Comparison of ENCODE assay signal across 17 cellular contexts in the genomic region with DNA sequence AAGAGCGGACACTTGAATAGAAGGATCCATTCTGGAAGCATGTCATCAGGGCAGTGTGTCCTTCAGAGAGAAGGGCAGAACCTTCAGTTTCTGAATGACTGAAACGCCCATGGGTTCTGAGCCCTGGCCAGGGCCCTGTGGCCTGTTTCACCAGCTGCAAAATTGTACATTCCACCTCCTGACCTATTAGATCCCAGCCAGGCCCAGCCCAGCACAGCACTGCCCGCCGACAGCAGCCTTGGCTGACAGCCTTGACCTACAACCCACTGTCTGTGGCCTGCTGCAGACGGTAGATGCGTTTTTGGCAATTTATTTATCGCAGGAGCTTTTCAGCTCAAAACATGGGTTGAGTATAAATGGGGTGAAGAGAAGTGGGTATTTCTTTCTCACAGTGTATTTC. TPM values are rescaled to one million over a fixed set of nuclear protein-coding genes. Genes with fewer than 3 reads are reported as not detected.
DNase-seq lines count a peak whose midpoint lies in the region; ATAC-seq, FAIRE-seq and TF ChIP-seq lines count a peak whose summit lies in the region.
"Had no signal": no experiment of that assay in that cellular context is flagged by ENCODE, and none has a peak within 500 bp of the region (broad histone marks: within the 10 kb centered on the region; RNA-seq: fewer than 3 reads in every experiment).

No MANE protein-coding gene starts in this region.

- no peak overlapping the region for H3K4me2 ChIP-seq in K562 (ENCODE audit: insufficient read depth, low read length)
- H3K4me2 ChIP-seq in HepG2 (ENCODE audit: low read depth, low read length), result no peak overlapping the region
- H3K4me2 ChIP-seq: A549 had no signal

- TF ChIP-seq CTCF in K562 (IDR thresholded peaks at IDR 0.05 in 2 of 3, conservative IDR thresholded peaks at IDR 0.05 in 1 of 3; ENCODE audit: insufficient read depth in 2 of 3, low read depth in 1 of 3, low read length in 3 of 3) (no peak), HepG2 (CRISPR knock-in tag; IDR thresholded peaks at IDR 0.05) (no peak), spleen (IDR thresholded peaks at IDR 0.05 in 8 of 11, conservative IDR thresholded peaks at IDR 0.05 in 3 of 11) (no peak)

- no peak for DNase-seq in K562 (ENCODE audit: extremely low read depth in 1 of 4, low spot score in 3 of 4)
- no peak for DNase-seq in HepG2 (ENCODE audit: low spot score)
- DNase-seq in spleen, result peak; percentile 60
- DNase-seq in activated CD4-positive, alpha-beta T cell treated with anti-CD3 and anti-CD28 coated beads, Interleukin-2, amount 50 U/mL, for 48 hours, result no peak
- DNase-seq: CD8-positive, alpha-beta T cell; DMS153; GDM1; GOT3; HFFc6; IMR-90 had no signal

- no TSS peak for BruUV-seq in K562 (replicated peaks; lab: Mats Ljungman, UMichigan)
- no TSS peak for BruUV-seq in HepG2 (replicated peaks; lab: Mats Ljungman, UMichigan)

- TF ChIP-seq RAD21 in K562 (CRISPR knock-in tag; conservative IDR thresholded peaks at IDR 0.05 in 1 of 2, IDR thresholded peaks at IDR 0.05 in 1 of 2) (no peak), HepG2 (CRISPR knock-in tag; IDR thresholded peaks at IDR 0.05) (no peak)

- TF ChIP-seq POLR2A in K562 (conservative IDR thresholded peaks at IDR 0.05) (no peak), HepG2 (IDR thresholded peaks at IDR 0.05; ENCODE audit: insufficient read depth in 1 of 2, low read depth in 2 of 2, low read length in 2 of 2) (no peak), spleen (IDR thresholded peaks at IDR 0.05) (no peak)

- ATAC-seq in K562, result peak; percentile 33; the same call in 2 of the 3 replicates
- peak; percentile 66 for ATAC-seq in HepG2
- ATAC-seq in HG03135 (IDR thresholded peaks at IDR 0.05; ENCODE audit: unreplicated experiment), result no peak
- ATAC-seq in HG03095 (IDR thresholded peaks at IDR 0.05; ENCODE audit: unreplicated experiment), result no peak
- ATAC-seq: CD8-positive, alpha-beta T cell had no signal

- in situ Hi-C loops in K562 (cut with MboI) (no loop called here), HepG2 (cut with HindIII; ENCODE audit: extremely low pct_ligation_motif_present, low pct_unique_long_range_greater_than_20kb) (no loop called here)

- H3K9me3 ChIP-seq in K562 (replicated peaks; ENCODE audit: control insufficient read depth, insufficient read depth, low read depth, low read length) (no peaks in the 10 kb centered on the region), HepG2 (ENCODE audit: low read length) (no peaks in the 10 kb centered on the region), spleen (no peaks in the 10 kb centered on the region)
- H3K9me3 ChIP-seq: A549, HAP-1 had no signal

- POLR2A ChIA-PET in K562 (lab: Yijun Ruan, JAX), result interaction anchor here (1.2 kb wide), 1 partner anchor 15 kb away, joined by 4 read pairs; no protein-coding TSS in a partner anchor
- POLR2A ChIA-PET in HepG2 (lab: Yijun Ruan, JAX), result no interaction called here

- H3K4me3 ChIP-seq in K562 (no peak overlapping the region), HepG2 (replicated peaks in 1 of 3; ENCODE audit: insufficient read depth in 1 of 3, low read depth in 2 of 3, low read length in 3 of 3) (no peak overlapping the region), spleen (no peak overlapping the region)
- H3K4me3 ChIP-seq: A549, HAP-1 had no signal

- no peak for TF ChIP-seq EP300 in K562 (IDR thresholded peaks at IDR 0.05; ENCODE audit: low read length)
- TF ChIP-seq EP300 in HepG2 (IDR thresholded peaks at IDR 0.05; ENCODE audit: low read depth in 2 of 2, low read length in 2 of 2), result no peak
- no peak for TF ChIP-seq EP300 in HepG2 (CRISPR knock-in tag; IDR thresholded peaks at IDR 0.05; ENCODE audit: borderline replicate concordance)

- FAIRE-seq in K562 (lab: Jason Lieb, UNC), result no peak
- no peak for FAIRE-seq in HepG2 (lab: Jason Lieb, UNC)
- FAIRE-seq: A549, D721Med, GM12892, GM19239 had no signal

- no peak overlapping the region for H2AFZ ChIP-seq in K562 (ENCODE audit: low read depth, low read length)
- H2AFZ ChIP-seq in HepG2 (ENCODE audit: low read length), result no peak overlapping the region

- no peaks in the 10 kb centered on the region for H4K20me1 ChIP-seq in K562 (replicated peaks; ENCODE audit: control insufficient read depth, insufficient read depth, low read length)
- H4K20me1 ChIP-seq in HepG2 (ENCODE audit: insufficient read depth, low read length), result no peaks in the 10 kb centered on the region

- intact Hi-C loops in K562 (cut with micrococcal nuclease), result no loop called here
- intact Hi-C loops in HepG2 (cut with micrococcal nuclease; ENCODE audit: unreplicated experiment), result no loop called here
- intact Hi-C loops in spleen (cut with DNase I; ENCODE audit: low total_unique reads), result no loop called here

- H3K4me1 ChIP-seq in K562 (replicated peaks in 1 of 2; ENCODE audit: control insufficient read depth in 2 of 2, insufficient read depth in 2 of 2, low read length in 2 of 2) (peaks cover 0 to 4% of the 10 kb centered on the region in 2 experiments; a peak in 3 of 5 replicates), HepG2 (ENCODE audit: insufficient read depth, low read length) (peaks cover 19% of the 10 kb centered on the region), spleen (peaks cover 0 to 7% (median 4%) of the 10 kb centered on the region in 6 donors)

- H3K27me3 ChIP-seq in K562 (ENCODE audit: control insufficient read depth in 2 of 2, insufficient read depth in 2 of 2, low read length in 2 of 2) (peaks cover 9 to 33% of the 10 kb centered on the region in 2 experiments; a peak in 4 of 5 replicates), HepG2 (ENCODE audit: control insufficient read depth in 1 of 2, insufficient read depth in 2 of 2, low read length in 2 of 2) (peaks cover 0 to 16% of the 10 kb centered on the region in 2 experiments; a peak in 1 of 5 replicates), spleen (replicated peaks in 1 of 7) (peaks cover 0 to 19% (median 0%) of the 10 kb centered on the region in 7 donors)

- WGBS in K562 (ENCODE audit: insufficient coverage, low coverage, missing lambda C conversion rate), result 18% methylated on average over 7 of the region's 7 CpGs
- WGBS in HepG2 (ENCODE audit: low lambda C conversion rate), result 30% methylated on average over 5 of the region's 7 CpGs
- 68 to 87% (median 74%) methylated on average over 7 of the region's 7 CpGs for WGBS in spleen, 5 donors

- CTCF ChIA-PET in K562 (lab: Yijun Ruan, JAX; ENCODE audit: low intra/inter-chr PET ratio), result no interaction called here
- CTCF ChIA-PET in HepG2 (lab: Yijun Ruan, JAX; ENCODE audit: low intra/inter-chr PET ratio, low total read pairs), result no interaction called here

- H3K9ac ChIP-seq in K562 (ENCODE audit: insufficient read depth in 1 of 2, low read depth in 2 of 2, low read length in 2 of 2) (no peak overlapping the region), HepG2 (ENCODE audit: insufficient read depth, low read depth, low read length) (no peak overlapping the region)

- no peaks in the 10 kb centered on the region for H3K79me2 ChIP-seq in K562 (ENCODE audit: control insufficient read depth, insufficient read depth, low read length)
- no peaks in the 10 kb centered on the region for H3K79me2 ChIP-seq in HepG2 (ENCODE audit: insufficient read depth, low read length)

- H3K36me3 ChIP-seq in K562 (ENCODE audit: control insufficient read depth, insufficient read depth, low read length) (no peaks in the 10 kb centered on the region), HepG2 (replicated peaks in 1 of 2; ENCODE audit: control insufficient read depth in 1 of 2, insufficient read depth in 2 of 2, low read length in 2 of 2) (no peaks in the 10 kb centered on the region), spleen (no peaks in the 10 kb centered on the region)
- H3K36me3 ChIP-seq: HAP-1 had no signal

- H3K27ac ChIP-seq in K562 (ENCODE audit: extremely low read depth, low read depth, low read length) (no peak overlapping the region), HepG2 (ENCODE audit: extremely low read length, insufficient read depth, low read length) (no peak overlapping the region), spleen (no peak overlapping the region)
- H3K27ac ChIP-seq: A549 had no signal

- no peaks in the 10 kb centered on the region for H3K9me1 ChIP-seq in K562 (ENCODE audit: control insufficient read depth, insufficient read depth, low read length)

RNA-seq across cellular contexts. Expression of a gene that starts 6.0 kb away (rescaled TPM):
- total RNA-seq in K562 (2011; cell fraction: chromatin; rRNA removed; ENCODE audit: low replicate concordance), result 181 and 354 TPM in 2 replicates
- total RNA-seq in K562 (2011; cell fraction: nucleolus; rRNA removed), result 195 and 214 TPM in 2 replicates
- total RNA-seq in K562 (2011; cell fraction: nucleoplasm; rRNA removed), result 139 and 161 TPM in 2 replicates
- total RNA-seq in K562 (2014; rRNA removed), result 63.0 and 68.9 TPM in 2 replicates
- 27.0 and 34.6 TPM in 2 replicates for total RNA-seq in K562 (2014; rRNA removed; fragmentation: Illumina TruSeq; extraction: Trizol)
- 38.6 and 39.9 TPM in 2 replicates for total RNA-seq in K562 (2015; rRNA removed; fragmentation: Illumina TruSeq; extraction: Trizol)
- total RNA-seq in K562 (2021), result 65.7 and 83.8 TPM in 2 replicates
- polyA plus RNA-seq in K562 (2011; rRNA removed), result 25.6 and 35.0 TPM in 2 replicates
- 21.0 and 24.8 TPM in 2 replicates for polyA plus RNA-seq in K562 (2011; cell fraction: cytosol; rRNA removed)
- 204 and 235 TPM in 2 replicates for polyA plus RNA-seq in K562 (2011; cell fraction: nucleus; rRNA removed)
- polyA plus RNA-seq in K562 (2012), result 42.1 and 45.4 TPM in 2 replicates
- 40.6 and 43.9 TPM in 2 replicates for polyA plus RNA-seq in K562 (2014; fragmentation: Illumina TruSeq; extraction: Trizol)
- polyA plus RNA-seq in K562 (2014; fragmentation: Nextera tagmentation; extraction: Ambion mirVana), result 10 to 100 TPM; 15.2 to 20.8 TPM
- 47.5 and 51.4 TPM in 2 replicates for polyA plus RNA-seq in K562 (2014; rRNA removed)
- 22.7 and 28.2 TPM in 2 replicates for polyA minus RNA-seq in K562 (2011; rRNA and poly(A)+ RNA removed)
- polyA minus RNA-seq in K562 (2011; cell fraction: cytosol; rRNA and poly(A)+ RNA removed), result 24.6 and 37.5 TPM in 2 replicates
- polyA minus RNA-seq in K562 (2011; cell fraction: nucleus; rRNA and poly(A)+ RNA removed), result 104 and 107 TPM in 2 replicates
- 19.1 and 35.5 TPM in 2 replicates for total RNA-seq in HepG2 (2016; rRNA removed; fragmentation: Illumina TruSeq; extraction: Trizol)
- total RNA-seq in HepG2 (2016; cell fraction: cytosol; rRNA removed; fragmentation: Illumina TruSeq; extraction: Trizol; ENCODE audit: low read depth), result 6.9 and 8.0 TPM in 2 replicates
- total RNA-seq in HepG2 (2016; cell fraction: insoluble cytoplasmic fraction; rRNA removed; fragmentation: Illumina TruSeq; extraction: Trizol), result 16.0 and 36.6 TPM in 2 replicates
- 11.4 and 21.6 TPM in 2 replicates for total RNA-seq in HepG2 (2016; cell fraction: membrane; rRNA removed; fragmentation: Illumina TruSeq; extraction: Trizol)
- total RNA-seq in HepG2 (2016; cell fraction: nucleus; rRNA removed; fragmentation: Illumina TruSeq; extraction: Trizol), result 38.6 and 60.2 TPM in 2 replicates
- 25.7 and 26.6 TPM in 2 replicates for polyA plus RNA-seq in HepG2 (2011; rRNA removed)
- 13.7 and 15.2 TPM in 2 replicates for polyA plus RNA-seq in HepG2 (2011; cell fraction: cytosol; rRNA removed)
- polyA plus RNA-seq in HepG2 (2011; cell fraction: nucleus; rRNA removed), result 142 and 145 TPM in 2 replicates
- polyA plus RNA-seq in HepG2 (2012), result 28.3 and 36.3 TPM in 2 replicates
- 3.7 and 4.1 TPM in 2 replicates for polyA plus RNA-seq in HepG2 (2016; cell fraction: cytosol; fragmentation: Illumina TruSeq; extraction: Trizol; ENCODE audit: low read depth)
- 16.4 and 17.4 TPM in 2 replicates for polyA plus RNA-seq in HepG2 (2016; cell fraction: insoluble cytoplasmic fraction; fragmentation: Illumina TruSeq; extraction: Trizol; ENCODE audit: low read depth)
- polyA plus RNA-seq in HepG2 (2016; cell fraction: membrane; fragmentation: Illumina TruSeq; extraction: Trizol; ENCODE audit: low read depth), result 6.7 and 7.3 TPM in 2 replicates
- polyA plus RNA-seq in HepG2 (2016; cell fraction: nucleus; fragmentation: Illumina TruSeq; extraction: Trizol; ENCODE audit: insufficient read depth, low read depth), result 82.0 and 91.8 TPM in 2 replicates
- polyA minus RNA-seq in HepG2 (2011; rRNA and poly(A)+ RNA removed; ENCODE audit: low replicate concordance), result 52.1 and 71.8 TPM in 2 replicates
- 13.2 and 24.3 TPM in 2 replicates for polyA minus RNA-seq in HepG2 (2011; cell fraction: cytosol; rRNA and poly(A)+ RNA removed)
- polyA minus RNA-seq in HepG2 (2011; cell fraction: nucleus; rRNA and poly(A)+ RNA removed), result 84.7 and 98.0 TPM in 2 replicates
- 100 to 1,000 TPM in 1 of 7 donors, 10 to 100 TPM in 6; 63.3 to 105 (median 74.0) TPM for total RNA-seq in spleen
- polyA plus RNA-seq in spleen, result 10 to 100 TPM; 38.3 to 57.7 (median 54.9) TPM

Comparison
In these comparisons a context has a peak if more than half of its experiments do, and no peak if none do; other contexts are left out.
1. ATAC-seq: peak in K562 (single experiment) and HepG2 (single experiment); none in HG03135 (single experiment) and HG03095 (single experiment).